ENCODE assay signal across 22 cellular contexts in genomic region chr4:27398911-27399310, GRCh38.
"Had no signal": no experiment of that assay in that cellular context is flagged by ENCODE, and none has a peak within 500 bp of the region (broad histone marks: within the 10 kb centered on the region; RNA-seq: fewer than 3 reads in every experiment).

No MANE protein-coding gene starts in this region.

- H2AFZ ChIP-seq: neural progenitor cell had no signal

- H3K36me3 ChIP-seq: left lung, neural progenitor cell, spleen, uterus had no signal

- H3K4me3 ChIP-seq: left lung, lung, neural progenitor cell, spleen, testis, uterus had no signal

- H3K27me3 ChIP-seq: left lung, neural progenitor cell, spleen, testis, uterus had no signal

- H3K4me2 ChIP-seq: neural progenitor cell had no signal

- H3K9me3 ChIP-seq: testis, uterus had no signal

- DNase-seq: activated CD4-positive, alpha-beta T cell treated with anti-CD3 and anti-CD28 coated beads for 1 hour; activated CD4-positive, alpha-beta T cell treated with anti-CD3 and anti-CD28 coated beads, Interleukin-2, amount 50 U/mL, for 1 hour; activated CD8-positive, alpha-beta T cell treated with anti-CD3 and anti-CD28 coated beads, Interleukin-2, amount 10 ng/mL, durations not matched to agents 7 days and 5 days; activated gamma-delta T cell treated with Interleukin-2 at 50 U/mL for 16 hours; activated T-cell treated with anti-CD3 and anti-CD28 coated beads, Interleukin-2, amount 50 U/mL, for 1 hour; anterior cingulate cortex; foreskin melanocyte; immature natural killer cell; kidney glomerular epithelial cell; left lung; naive thymus-derived CD4-positive, alpha-beta T cell; retina; spleen; stimulated activated CD4-positive, alpha-beta T cell treated with anti-CD3 and anti-CD28 coated beads, Interleukin-4, amount 100 ng/mL, for 1 hour; stimulated activated naive CD4-positive, alpha-beta T cell; T-helper 9 cell; testis; trophoblast cell; uterus had no signal

- H3K4me1 ChIP-seq: left lung, neural progenitor cell, spleen, testis, uterus had no signal

- H3K9ac ChIP-seq: neural progenitor cell had no signal

- H3K27ac ChIP-seq: epithelial cell of prostate, left lung, neural progenitor cell, spleen, testis, uterus had no signal

- ATAC-seq: activated CD8-positive, alpha-beta T cell treated with anti-CD3 and anti-CD28 coated beads, Interleukin-2, amount 10 ng/mL, durations not matched to agents 7 days and 5 days; left lung; naive thymus-derived CD4-positive, alpha-beta T cell had no signal
